Comparison of ENCODE assay signal across 25 cellular contexts in the genomic region with DNA sequence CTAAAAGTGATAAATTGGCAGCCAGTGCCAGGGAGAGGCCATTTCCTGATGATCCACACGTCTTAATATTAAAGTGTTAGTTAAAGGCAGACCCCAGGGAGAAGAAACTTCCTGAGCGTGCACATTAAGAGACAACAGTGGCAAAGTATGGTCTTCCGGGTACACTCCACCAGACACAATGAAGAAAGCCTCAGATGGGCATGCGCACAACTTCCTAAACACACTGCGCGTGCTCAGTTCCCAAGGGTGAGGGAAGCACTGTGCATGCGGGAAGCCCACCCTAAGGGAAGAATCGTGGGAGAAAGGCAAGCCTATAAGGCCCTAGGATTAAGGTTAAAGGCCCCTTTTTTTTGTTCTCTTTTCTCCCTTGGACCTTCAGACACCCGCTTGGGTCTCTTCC.
"Had no signal": no experiment of that assay in that cellular context is flagged by ENCODE, and none has a peak within 500 bp of the region (broad histone marks: within the 10 kb centered on the region; RNA-seq: fewer than 3 reads in every experiment).

No MANE protein-coding gene starts in this region.

- H3K9me3 ChIP-seq: SJCRH30 had no signal

- DNase-seq: IMR-90; Kasumi-1; MM.1S; NCI-H1092 treated with DMSO at 0.1 percent for 48 hours; NCI-H1436; NCI-H187; NCI-H2029; NCI-H2081 treated with DMSO at 0.1 percent for 48 hours; NCI-H2171; NCI-H226; NCI-H446; NCI-H510A; NCI-H524 treated with DMSO at 0.1 percent for 48 hours; NCI-H69; NCI-H774; NK-92 treated with Interleukin-12 subunit alpha and Interleukin-12 subunit beta, amount 100 ng/mL, for 24 hours; PC-3; SHP77; SJCRH30; T-helper 1 cell had no signal

- H3K4me3 ChIP-seq: SJCRH30 had no signal

- H3K27ac ChIP-seq: KMS-11, RWPE1, SJCRH30 had no signal

- ATAC-seq: HepG2, Panc1, PC-3, SK-N-SH treated with all-trans-retinoic acid at 6 μM for 48 hours had no signal

- H3K36me3 ChIP-seq: SJCRH30 had no signal

- H3K4me2 ChIP-seq: KMS-11 had no signal

- H3K27me3 ChIP-seq: SJCRH30 had no signal

- H3K9ac ChIP-seq: KMS-11 had no signal
